8 cellular contexts compared by ENCODE assay signal in the genomic region with DNA sequence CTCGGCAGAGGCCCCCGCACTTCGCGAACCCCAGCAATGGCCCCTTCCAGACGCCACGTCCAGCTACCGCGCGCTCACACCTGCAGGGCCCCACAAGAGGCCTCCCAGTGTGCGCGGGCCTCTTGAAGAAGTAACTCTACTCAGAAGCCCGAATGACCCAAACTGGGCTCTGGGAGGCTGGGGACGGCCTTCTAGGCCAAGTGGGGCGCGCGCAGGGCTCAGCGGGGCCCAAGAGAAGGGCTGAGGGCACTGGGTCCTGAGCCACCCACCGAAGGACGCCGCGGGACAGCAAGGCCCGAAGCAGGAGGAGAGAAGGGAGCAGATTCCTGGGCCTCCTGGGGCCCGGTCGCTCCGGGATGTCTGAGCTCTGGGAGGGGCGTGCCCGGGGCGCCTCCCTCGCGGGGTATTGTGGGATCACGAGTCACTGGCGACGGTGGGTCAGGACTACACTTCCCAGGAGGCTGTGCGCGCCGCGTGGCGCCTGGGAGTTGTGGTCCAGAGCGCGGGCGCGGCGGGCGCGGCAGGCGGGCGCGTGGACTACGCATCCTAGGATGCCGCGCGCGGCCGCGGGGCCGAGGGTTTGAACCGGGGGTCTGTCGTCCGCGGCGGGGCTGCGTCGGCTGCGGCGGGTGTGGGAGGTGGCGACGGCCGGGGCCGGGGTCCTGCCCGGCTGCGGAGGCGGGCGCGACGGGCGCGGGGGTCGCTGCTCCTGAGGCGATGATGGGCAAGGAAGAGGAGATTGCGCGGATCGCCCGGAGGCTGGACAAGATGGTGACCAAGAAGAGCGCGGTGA. TPM values are rescaled to one million over a fixed set of nuclear protein-coding genes. Genes with fewer than 3 reads are reported as not detected.
DNase-seq lines count a peak whose midpoint lies in the region; ATAC-seq and TF ChIP-seq lines count a peak whose summit lies in the region.

A gene (plus strand): TSS at position 603 of the 793 bp plus-strand sequence. CDS start 115 bp downstream, at position 718.

- H3K9me3 Mint-ChIP-seq in naive thymus-derived CD8-positive, alpha-beta T cell: no peaks in the 10 kb centered on the region
- no peaks in the 10 kb centered on the region for H3K9me3 Mint-ChIP-seq in stimulated activated naive B cell treated with anti-CD40 and anti-IgM and Interleukin-4, amounts not matched to agents 10 μg/mL and 1 μg/mL and 100 μg/mL, for 72 hours

- no peaks in the 10 kb centered on the region for H3K79me2 ChIP-seq in fibroblast of lung (ENCODE audit: control insufficient read depth, insufficient read depth, low read length)

- peak within 1 kb of the TSS; percentile 75 for H3K27ac ChIP-seq in fibroblast of lung (ENCODE audit: insufficient read depth, low read length)

- H3K9ac ChIP-seq in fibroblast of lung (ENCODE audit: insufficient read depth, low read length): peak within 1 kb of the TSS; percentile 85

- no peaks in the 10 kb centered on the region for H3K36me3 Mint-ChIP-seq in naive thymus-derived CD8-positive, alpha-beta T cell
- H3K36me3 Mint-ChIP-seq in stimulated activated naive B cell treated with anti-CD40 and anti-IgM and Interleukin-4, amounts not matched to agents 10 μg/mL and 1 μg/mL and 100 μg/mL, for 72 hours: peaks cover 0 to 2% of the 10 kb centered on the region in 2 donors

- no peaks in the 10 kb centered on the region for H3K27me3 ChIP-seq in fibroblast of lung (ENCODE audit: control insufficient read depth, insufficient read depth, low read length)

- DNase-seq in DMS153 treated with DMSO at 0.1 percent for 48 hours (lab: John Stamatoyannopoulos, UW; ENCODE audit: unreplicated experiment) (peak; percentile 94), Kasumi-1 (lab: John Stamatoyannopoulos, UW) (peak; percentile 84 to 93), RPMI8226 (peak; percentile 96), fibroblast of lung (ENCODE audit: low read depth in 2 of 2) (peak; percentile 94 to 96)
- peak; percentile 89 for DNase-seq in activated T-helper 1 cell treated with anti-CD3 and anti-CD28 coated beads, Interleukin-2, amount 50 U/mL, for 16 hours (ENCODE audit: low read depth in 1 of 2, low spot score in 1 of 2)
- peak; percentile 82 to 94 (median 90) for DNase-seq in naive thymus-derived CD8-positive, alpha-beta T cell
- DNase-seq in stimulated activated naive B cell treated with anti-CD40 and anti-IgM and Interleukin-4, amounts not matched to agents 10 μg/mL and 1 μg/mL and 100 μg/mL, for 72 hours: peak; percentile 91

- ATAC-seq in GM21825 (IDR thresholded peaks at IDR 0.05; ENCODE audit: unreplicated experiment): peak; percentile 66
- ATAC-seq in naive thymus-derived CD8-positive, alpha-beta T cell: peak; percentile 94 to 97
- peak; percentile 87 to 90 for ATAC-seq in stimulated activated naive B cell treated with anti-CD40 and anti-IgM and Interleukin-4, amounts not matched to agents 10 μg/mL and 1 μg/mL and 100 μg/mL, for 72 hours (replicated peaks)

- no peak for TF ChIP-seq CTCF in fibroblast of lung (conservative IDR thresholded peaks at IDR 0.05 in 1 of 2, IDR thresholded peaks at IDR 0.05 in 1 of 2; ENCODE audit: low read depth in 1 of 2, low read length in 2 of 2)

- peak within 1 kb of the TSS; percentile 44 for H2AFZ ChIP-seq in fibroblast of lung (ENCODE audit: low read length)

- POLR2A ChIA-PET in naive thymus-derived CD8-positive, alpha-beta T cell (lab: Charles Lee): interaction anchor here (0.6 to 2.7 kb wide), 17 partner anchors 9 to 324 kb away, joined by 3 to 38 read pairs (median 4); a partner anchor contains a TSS

- no peaks in the 10 kb centered on the region for H3K36me3 ChIP-seq in fibroblast of lung (ENCODE audit: control insufficient read depth, insufficient read depth, low read length)

- H3K27ac Mint-ChIP-seq in naive thymus-derived CD8-positive, alpha-beta T cell: peak within 1 kb of the TSS; percentile 40 to 92 (median 76)
- peak within 1 kb of the TSS; percentile 81 for H3K27ac Mint-ChIP-seq in stimulated activated naive B cell treated with anti-CD40 and anti-IgM and Interleukin-4, amounts not matched to agents 10 μg/mL and 1 μg/mL and 100 μg/mL, for 72 hours

- peak within 1 kb of the TSS; percentile 67 to 88 (median 82) for H3K4me3 ChIP-seq in fibroblast of lung (replicated peaks in 1 of 4; ENCODE audit: control extremely low read depth in 1 of 4, insufficient read depth in 1 of 4, low read depth in 3 of 4, low read length in 4 of 4)

- H3K4me3 Mint-ChIP-seq in naive thymus-derived CD8-positive, alpha-beta T cell: peak within 1 kb of the TSS; percentile 81 to 92 (median 86)
- H3K4me3 Mint-ChIP-seq in stimulated activated naive B cell treated with anti-CD40 and anti-IgM and Interleukin-4, amounts not matched to agents 10 μg/mL and 1 μg/mL and 100 μg/mL, for 72 hours: peak within 1 kb of the TSS; percentile 85 to 88

- H3K4me1 Mint-ChIP-seq in naive thymus-derived CD8-positive, alpha-beta T cell: peaks cover 25 to 56% (median 51%) of the 10 kb centered on the region in 4 donors
- H3K4me1 Mint-ChIP-seq in stimulated activated naive B cell treated with anti-CD40 and anti-IgM and Interleukin-4, amounts not matched to agents 10 μg/mL and 1 μg/mL and 100 μg/mL, for 72 hours: peaks cover 40 to 59% of the 10 kb centered on the region in 2 donors

- H4K20me1 ChIP-seq in fibroblast of lung (ENCODE audit: control insufficient read depth, extremely low read depth, insufficient read depth, low read length): no peaks in the 10 kb centered on the region

- peaks cover 22% of the 10 kb centered on the region for H3K4me1 ChIP-seq in fibroblast of lung (ENCODE audit: control insufficient read depth, extremely low read depth, insufficient read depth, low read length)

- H3K4me2 ChIP-seq in fibroblast of lung (ENCODE audit: extremely low read depth, insufficient read depth, low read length): peak within 1 kb of the TSS; percentile 98

- H3K9me3 ChIP-seq in fibroblast of lung (ENCODE audit: control insufficient read depth, insufficient read depth, low read depth, low read length): no peaks in the 10 kb centered on the region

- no peaks in the 10 kb centered on the region for H3K27me3 Mint-ChIP-seq in naive thymus-derived CD8-positive, alpha-beta T cell
- no peaks in the 10 kb centered on the region for H3K27me3 Mint-ChIP-seq in stimulated activated naive B cell treated with anti-CD40 and anti-IgM and Interleukin-4, amounts not matched to agents 10 μg/mL and 1 μg/mL and 100 μg/mL, for 72 hours

RNA-seq across cellular contexts. Expression of the gene that starts here (rescaled TPM):
- total RNA-seq in fibroblast of lung: 23.9 and 25.2 TPM in 2 replicates
- 12.7 and 17.1 TPM in 2 replicates for polyA plus RNA-seq in fibroblast of lung
- polyA plus RNA-seq in fibroblast of lung (2012): 38.9 and 43.2 TPM in 2 replicates
- polyA minus RNA-seq in fibroblast of lung (ENCODE audit: low replicate concordance): 26.2 and 46.1 TPM in 2 replicates
- total RNA-seq in naive thymus-derived CD8-positive, alpha-beta T cell: 10 to 100 TPM; 42.0 to 42.7 TPM
- 10 to 100 TPM; 22.5 to 33.0 (median 32.1) TPM for polyA plus RNA-seq in naive thymus-derived CD8-positive, alpha-beta T cell

Comparison
In these comparisons a context has a peak if more than half of its experiments do, and no peak if none do; other contexts are left out.
1. Peak in every context shown above with its lines: DNase-seq, ATAC-seq, H3K4me3 ChIP-seq and H3K27ac ChIP-seq.